In genomic region chr15:90441011-90441410, GRCh38 we compare ENCODE assay signal across 21 cellular contexts.
"Had no signal": no experiment of that assay in that cellular context is flagged by ENCODE, and none has a peak within 500 bp of the region (broad histone marks: within the 10 kb centered on the region; RNA-seq: fewer than 3 reads in every experiment).

No MANE protein-coding gene starts in this region.

- H3K27ac ChIP-seq: lower lobe of right lung, suprapubic skin, vagina had no signal

- ATAC-seq: activated naive CD4-positive, alpha-beta T cell treated with anti-CD3 and anti-CD28 coated beads, Interleukin-2, amount 50 U/mL, for 72 hours; activated T-helper 17 cell treated with anti-CD3 and anti-CD28 coated beads, Interleukin-2, amount 50 U/mL, for 72 hours; esophagus mucosa; heart left ventricle; lower lobe of right lung; naive thymus-derived CD4-positive, alpha-beta T cell; stimulated activated naive CD8-positive, alpha-beta T cell treated with anti-CD3 and anti-CD28 coated beads, Interleukin-15, amount 100 ng/mL, for 72 hours had no signal

- DNase-seq: activated CD4-positive, alpha-beta T cell treated with anti-CD3 and anti-CD28 coated beads for 4 hours; activated CD4-positive, alpha-beta T cell treated with anti-CD3 and anti-CD28 coated beads, Interleukin-2, amount 50 U/mL, for 48 hours; activated CD4-positive, CD25-positive, alpha-beta regulatory T cell; aorta; effector CD4-positive, alpha-beta T cell; heart left ventricle; islet precursor cell; lower lobe of right lung; naive thymus-derived CD4-positive, alpha-beta T cell; stimulated activated CD4-positive, alpha-beta T cell treated with anti-CD3 and anti-CD28 coated beads, Interleukin-12 subunit alpha, Interleukin-12 subunit beta, amount 100 ng/mL, for 4 hours; stimulated activated CD4-positive, alpha-beta T cell treated with anti-CD3 and anti-CD28 coated beads, Interleukin-4, amount 100 ng/mL, for 4 hours; stimulated activated naive CD8-positive, alpha-beta T cell treated with anti-CD3 and anti-CD28 coated beads, Interleukin-15, amount 100 ng/mL, for 72 hours; T1000; trophoblast cell had no signal

- H3K27ac Mint-ChIP-seq: activated T-helper 17 cell treated with anti-CD3 and anti-CD28 coated beads, Interleukin-2, amount 50 U/mL, for 72 hours; brain; progenitor cell of endocrine pancreas had no signal

- H3K4me3 ChIP-seq: heart left ventricle, lower lobe of right lung, suprapubic skin, vagina had no signal

- H3K4me1 Mint-ChIP-seq: activated T-helper 17 cell treated with anti-CD3 and anti-CD28 coated beads, Interleukin-2, amount 50 U/mL, for 72 hours; brain had no signal

- H3K27me3 Mint-ChIP-seq: activated T-helper 17 cell treated with anti-CD3 and anti-CD28 coated beads, Interleukin-2, amount 50 U/mL, for 72 hours; brain; naive thymus-derived CD4-positive, alpha-beta T cell; progenitor cell of endocrine pancreas; stimulated activated naive CD8-positive, alpha-beta T cell treated with anti-CD3 and anti-CD28 coated beads, Interleukin-15, amount 100 ng/mL, for 72 hours had no signal

- H3K4me3 Mint-ChIP-seq: activated T-helper 17 cell treated with anti-CD3 and anti-CD28 coated beads, Interleukin-2, amount 50 U/mL, for 72 hours; brain; naive thymus-derived CD4-positive, alpha-beta T cell; stimulated activated naive CD8-positive, alpha-beta T cell treated with anti-CD3 and anti-CD28 coated beads, Interleukin-15, amount 100 ng/mL, for 72 hours had no signal

- H3K9me3 Mint-ChIP-seq: activated naive CD4-positive, alpha-beta T cell treated with anti-CD3 and anti-CD28 coated beads, Interleukin-2, amount 50 U/mL, for 72 hours; activated T-helper 17 cell treated with anti-CD3 and anti-CD28 coated beads, Interleukin-2, amount 50 U/mL, for 72 hours; brain; naive thymus-derived CD4-positive, alpha-beta T cell; stimulated activated naive CD8-positive, alpha-beta T cell treated with anti-CD3 and anti-CD28 coated beads, Interleukin-15, amount 100 ng/mL, for 72 hours had no signal

- H3K9me3 ChIP-seq: heart left ventricle, lower lobe of right lung, suprapubic skin, vagina had no signal

- H3K27me3 ChIP-seq: heart left ventricle, suprapubic skin, vagina had no signal
